1 cellular context compared by ENCODE assay signal in genomic region chr2:120182019-120182560, GRCh38.
TF ChIP-seq lines count a peak whose summit lies in the region.

No MANE protein-coding gene starts in this region.

TF ChIP-seq in K562, 482 proteins besides CTCF, POLR2A, EP300 and RAD21:
- TF ChIP-seq CHCHD3 (CRISPR knock-in tag; IDR thresholded peaks at IDR 0.05) (no peak), RBM22 (IDR thresholded peaks at IDR 0.05; ENCODE audit: low read depth, low read length, poor library complexity, severe bottlenecking) (no peak), ZNF584 (CRISPR knock-in tag; IDR thresholded peaks at IDR 0.05; ENCODE audit: low read depth) (no peak), ZNF764 (CRISPR knock-in tag; IDR thresholded peaks at IDR 0.05; ENCODE audit: low read depth) (no peak), POLR3G (IDR thresholded peaks at IDR 0.05; ENCODE audit: extremely low read depth, insufficient read length, insufficient replicate concordance) (no peak), RBM14 (IDR thresholded peaks at IDR 0.05; ENCODE audit: borderline replicate concordance, insufficient read depth, low read depth, low read length) (no peak), TAF1 (IDR thresholded peaks at IDR 0.05; ENCODE audit: control insufficient read depth, extremely low read depth, insufficient read depth, low read length, severe bottlenecking) (no peak), PRDM10 (IDR thresholded peaks at IDR 0.05; ENCODE audit: partially characterized antibody) (peak; percentile 97), BRF1 (IDR thresholded peaks at IDR 0.05; ENCODE audit: borderline replicate concordance, extremely low read depth, insufficient read length) (no peak), EZH2 (IDR thresholded peaks at IDR 0.05; ENCODE audit: borderline replicate concordance, low read depth, low read length) (no peak), ZKSCAN1 (IDR thresholded peaks at IDR 0.05; ENCODE audit: low read depth, low read length) (no peak), ZNF277 (CRISPR knock-in tag; IDR thresholded peaks at IDR 0.05; ENCODE audit: borderline replicate concordance) (no peak), CTBP1 (IDR thresholded peaks at IDR 0.05; ENCODE audit: borderline replicate concordance) (no peak), ETS1 (conservative IDR thresholded peaks at IDR 0.05; ENCODE audit: control insufficient read depth, low read depth, low read length) (no peak), NCOR1 (IDR thresholded peaks at IDR 0.05) (no peak), ATF7 (IDR thresholded peaks at IDR 0.05) (peak; percentile 61), MYC (IDR thresholded peaks at IDR 0.05; ENCODE audit: low read depth, low read length) (no peak), MYC (CRISPR knock-in tag; IDR thresholded peaks at IDR 0.05; ENCODE audit: borderline replicate concordance, low read depth) (no peak), ATF6 (CRISPR knock-in tag; IDR thresholded peaks at IDR 0.05) (no peak)
